18 cellular contexts compared by ENCODE assay signal in genomic region chr17:80425835-80426426, GRCh38. TPM values are rescaled to one million over a fixed set of nuclear protein-coding genes. Genes with fewer than 3 reads are reported as not detected.
"Had no signal": no experiment of that assay in that cellular context is flagged by ENCODE, and none has a peak within 500 bp of the region (broad histone marks: within the 10 kb centered on the region; RNA-seq: fewer than 3 reads in every experiment).

No MANE protein-coding gene starts in this region.

- H3K4me3 Mint-ChIP-seq: activated B cell treated with CpG ODN at 0.5 μM for 24 hours; activated CD8-positive, alpha-beta T cell treated with anti-CD3 and anti-CD28 coated beads for 36 hours; activated naive CD8-positive, alpha-beta T cell; activated T-cell treated with anti-CD3 and anti-CD28 coated beads, Interleukin-2, amount 50 U/mL, for 4 hours; mesothelial cell of epicardium; neural crest cell; stimulated activated naive CD8-positive, alpha-beta T cell treated with anti-CD3 and anti-CD28 coated beads, Interleukin-15, Interleukin-2, amounts not matched to agents 100 ng/mL and 50 ng/mL, for 24 hours; type B pancreatic cell had no signal

- H3K27me3 Mint-ChIP-seq: activated B cell treated with CpG ODN at 0.5 μM for 24 hours; activated CD8-positive, alpha-beta T cell treated with anti-CD3 and anti-CD28 coated beads for 36 hours; activated naive CD8-positive, alpha-beta T cell; stimulated activated naive CD8-positive, alpha-beta T cell treated with anti-CD3 and anti-CD28 coated beads, Interleukin-15, Interleukin-2, amounts not matched to agents 100 ng/mL and 50 ng/mL, for 24 hours; type B pancreatic cell had no signal

- H3K36me3 ChIP-seq: colonic mucosa, pancreas had no signal

- H3K4me3 ChIP-seq: colonic mucosa, esophagus muscularis mucosa, pancreas, suprapubic skin had no signal

- H3K9me3 Mint-ChIP-seq: activated B cell treated with CpG ODN at 0.5 μM for 24 hours; activated CD8-positive, alpha-beta T cell treated with anti-CD3 and anti-CD28 coated beads for 36 hours; activated T-cell treated with anti-CD3 and anti-CD28 coated beads, Interleukin-2, amount 50 U/mL, for 4 hours; mesothelial cell of epicardium; neural crest cell; stimulated activated naive CD8-positive, alpha-beta T cell treated with anti-CD3 and anti-CD28 coated beads, Interleukin-15, Interleukin-2, amounts not matched to agents 100 ng/mL and 50 ng/mL, for 24 hours; type B pancreatic cell had no signal

- H3K36me3 Mint-ChIP-seq: activated naive CD8-positive, alpha-beta T cell; mesothelial cell of epicardium; type B pancreatic cell had no signal

- H3K27me3 ChIP-seq: colonic mucosa, esophagus muscularis mucosa, pancreas, suprapubic skin had no signal

- H3K27ac ChIP-seq: colonic mucosa, esophagus muscularis mucosa, pancreas, suprapubic skin had no signal

- DNase-seq: activated B cell treated with CpG ODN at 0.5 μM for 24 hours; activated CD4-positive, alpha-beta T cell treated with anti-CD3 and anti-CD28 coated beads for 48 hours; activated CD8-positive, alpha-beta T cell treated with anti-CD3 and anti-CD28 coated beads for 36 hours; activated gamma-delta T cell treated with Interleukin-2 at 50 U/mL for 16 hours; activated T-cell treated with anti-CD3 and anti-CD28 coated beads, Interleukin-2, amount 50 U/mL, for 4 hours; amniotic stem cell; colonic mucosa; retina had no signal

- H3K4me1 Mint-ChIP-seq: mesothelial cell of epicardium, neural crest cell had no signal

- H3K27ac Mint-ChIP-seq: activated B cell treated with CpG ODN at 0.5 μM for 24 hours; activated CD8-positive, alpha-beta T cell treated with anti-CD3 and anti-CD28 coated beads for 36 hours; activated naive CD8-positive, alpha-beta T cell; mesothelial cell of epicardium; stimulated activated naive CD8-positive, alpha-beta T cell treated with anti-CD3 and anti-CD28 coated beads, Interleukin-15, Interleukin-2, amounts not matched to agents 100 ng/mL and 50 ng/mL, for 24 hours; type B pancreatic cell had no signal

- H3K9me3 ChIP-seq: colonic mucosa, esophagus muscularis mucosa, pancreas, suprapubic skin had no signal

- H3K4me1 ChIP-seq: colonic mucosa had no signal

RNA-seq across cellular contexts. Expression of gene NPTX1, which starts 50.5 kb away (rescaled TPM):
- total RNA-seq: kidney epithelial cell had no signal
- polyA plus RNA-seq: liver had no signal
